In the genomic region with DNA sequence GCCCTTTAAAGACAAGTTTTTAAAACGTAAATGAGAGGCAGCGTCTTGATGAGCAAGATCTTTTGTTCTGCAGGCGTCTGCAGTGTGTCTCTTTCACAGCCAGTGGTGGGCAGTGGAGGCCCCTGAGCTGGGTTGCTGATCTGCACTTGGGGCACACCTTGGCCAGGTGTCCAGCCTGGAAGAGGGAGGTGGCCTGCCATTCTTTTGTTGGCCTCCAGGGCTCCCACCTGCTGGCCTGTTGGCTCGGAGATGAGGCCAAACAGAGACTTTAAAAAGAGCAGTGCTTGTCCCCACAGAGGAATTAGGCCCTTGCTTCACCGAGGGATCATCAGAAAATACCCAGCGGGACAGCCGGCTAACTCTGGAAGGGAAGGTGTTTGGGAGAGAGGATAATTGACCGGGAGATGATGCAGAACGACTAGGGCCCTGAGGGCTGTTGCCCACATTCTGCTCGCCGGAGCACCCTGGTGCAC, we compare ENCODE assay signal across 8 cellular contexts.
A peak's percentile ranks its signal among the peaks of the same experiment; 100 is the strongest.
DNase-seq lines count a peak whose midpoint lies in the region; ATAC-seq and TF ChIP-seq lines count a peak whose summit lies in the region.

No MANE protein-coding gene starts in this region.

- H3K27me3 ChIP-seq in HL-60 (ENCODE audit: insufficient read depth, poor library complexity, severe bottlenecking) (no peaks in the 10 kb centered on the region), endocrine pancreas (ENCODE audit: control insufficient read depth, insufficient read depth, low read length) (no peaks in the 10 kb centered on the region)

- peak overlapping the region; percentile 4 for H3K9ac ChIP-seq in endocrine pancreas (ENCODE audit: control insufficient read depth, insufficient read depth, low read length)

- H3K9me3 Mint-ChIP-seq in progenitor cell of endocrine pancreas (ENCODE audit: low read depth) = no peaks in the 10 kb centered on the region
- H3K9me3 Mint-ChIP-seq in osteocyte (ENCODE audit: unreplicated experiment) = no peaks in the 10 kb centered on the region

- H3K27ac Mint-ChIP-seq in T-helper 17 cell (peak overlapping the region; percentile 99), progenitor cell of endocrine pancreas (peak overlapping the region; percentile 50), osteocyte (ENCODE audit: unreplicated experiment) (no peak overlapping the region)

- H3K4me1 Mint-ChIP-seq in T-helper 17 cell (peaks cover 34% of the 10 kb centered on the region), progenitor cell of endocrine pancreas (ENCODE audit: low read depth) (peaks cover 56% of the 10 kb centered on the region), osteocyte (ENCODE audit: unreplicated experiment) (peaks cover 23% of the 10 kb centered on the region)

- peaks cover 4% of the 10 kb centered on the region for H3K4me1 ChIP-seq in endocrine pancreas (ENCODE audit: control insufficient read depth, insufficient read depth, low read length)

- H3K9me3 ChIP-seq in T-helper 17 cell (ENCODE audit: control insufficient read depth, low read length, poor library complexity, severe bottlenecking) (no peaks in the 10 kb centered on the region), endocrine pancreas (ENCODE audit: control insufficient read depth, low read length) (no peaks in the 10 kb centered on the region)

- H3K36me3 Mint-ChIP-seq in T-helper 17 cell (ENCODE audit: low read depth) (no peaks in the 10 kb centered on the region), progenitor cell of endocrine pancreas (ENCODE audit: insufficient read depth) (peaks cover 1% of the 10 kb centered on the region), osteocyte (ENCODE audit: unreplicated experiment) (no peaks in the 10 kb centered on the region)

- H3K4me3 ChIP-seq in HL-60 (replicated peaks; ENCODE audit: insufficient read depth, low read length) (no peak overlapping the region), endocrine pancreas (ENCODE audit: control insufficient read depth, insufficient read depth, low read length) (no peak overlapping the region)

- TF ChIP-seq CTCF in HL-60 (IDR thresholded peaks at IDR 0.05; ENCODE audit: insufficient read depth, low read length) (no peak), progenitor cell of endocrine pancreas (IDR thresholded peaks at IDR 0.05; ENCODE audit: unreplicated experiment) (peak; percentile 57), osteocyte (IDR thresholded peaks at IDR 0.05) (no peak)

- peak overlapping the region; percentile 65 for H3K27ac ChIP-seq in HL-60 (replicated peaks)

- H3K4me3 Mint-ChIP-seq in T-helper 17 cell (peak overlapping the region; percentile 77), progenitor cell of endocrine pancreas (ENCODE audit: low read depth) (peak overlapping the region; percentile 35), osteocyte (ENCODE audit: unreplicated experiment) (no peak overlapping the region)

- ATAC-seq in T-helper 17 cell = no peak
- no peak for ATAC-seq in GM21390 (IDR thresholded peaks at IDR 0.05; ENCODE audit: unreplicated experiment)

- no peaks in the 10 kb centered on the region for H3K36me3 ChIP-seq in endocrine pancreas (ENCODE audit: control insufficient read depth, insufficient read depth, low read length)

- no peaks in the 10 kb centered on the region for H3K27me3 Mint-ChIP-seq in T-helper 17 cell
- no peaks in the 10 kb centered on the region for H3K27me3 Mint-ChIP-seq in progenitor cell of endocrine pancreas
- no peaks in the 10 kb centered on the region for H3K27me3 Mint-ChIP-seq in osteocyte (ENCODE audit: unreplicated experiment)

- DNase-seq in HL-60 (ENCODE audit: low read depth in 1 of 2, low spot score in 1 of 2) = no peak
- DNase-seq in T-helper 17 cell = peak in 1 of 3 donors; percentile 17
- DNase-seq in progenitor cell of endocrine pancreas (ENCODE audit: low spot score, unreplicated experiment) = no peak
- DNase-seq in osteocyte (ENCODE audit: extremely low spot score, unreplicated experiment) = no peak
- DNase-seq in germinal center (ENCODE audit: low spot score) = no peak
- no peak for DNase-seq in GOT3 (lab: John Stamatoyannopoulos, UW)
